Comparison of ENCODE assay signal across 21 cellular contexts in genomic region chr6:147418523-147418922, GRCh38.
DNase-seq lines count a peak whose midpoint lies in the region; ATAC-seq and TF ChIP-seq lines count a peak whose summit lies in the region.
"Had no signal": no experiment of that assay in that cellular context is flagged by ENCODE, and none has a peak within 500 bp of the region (broad histone marks: within the 10 kb centered on the region; RNA-seq: fewer than 3 reads in every experiment).

No MANE protein-coding gene starts in this region.

- intact Hi-C loops in tibial artery (cut with DNase I; ENCODE audit: low total_unique reads) = no loop called here

- no peak overlapping the region for H3K4me3 Mint-ChIP-seq in activated CD4-positive, alpha-beta T cell treated with anti-CD3 and anti-CD28 coated beads, Interleukin-2, amount 10 ng/mL, durations not matched to agents 7 days and 5 days
- H3K4me3 Mint-ChIP-seq: activated T-helper 17 cell treated with anti-CD3 and anti-CD28 coated beads, Interleukin-2, amount 50 U/mL, for 72 hours; nephron progenitor cell had no signal

- CTCF ChIA-PET in activated CD4-positive, alpha-beta T cell treated with anti-CD3 and anti-CD28 coated beads, Interleukin-2, amount 10 ng/mL, durations not matched to agents 7 days and 5 days (lab: Charles Lee) = interaction anchor here (1.3 kb wide), 1 partner anchor 12 kb away, joined by 3 read pairs; no protein-coding TSS in a partner anchor

- no peak overlapping the region for H3K27ac Mint-ChIP-seq in activated CD4-positive, alpha-beta T cell treated with anti-CD3 and anti-CD28 coated beads, Interleukin-2, amount 10 ng/mL, durations not matched to agents 7 days and 5 days
- H3K27ac Mint-ChIP-seq: activated T-helper 17 cell treated with anti-CD3 and anti-CD28 coated beads, Interleukin-2, amount 50 U/mL, for 72 hours; nephron progenitor cell; progenitor cell of endocrine pancreas had no signal

- no peaks in the 10 kb centered on the region for H3K4me1 ChIP-seq in tibial artery
- H3K4me1 ChIP-seq: A549, stomach had no signal

- TF ChIP-seq CTCF in tibial artery (IDR thresholded peaks at IDR 0.05) (no peak), brain microvascular endothelial cell (IDR thresholded peaks at IDR 0.05; ENCODE audit: low read depth, low read length, missing control alignments) (no peak)

- H3K9me3 Mint-ChIP-seq in activated CD4-positive, alpha-beta T cell treated with anti-CD3 and anti-CD28 coated beads, Interleukin-2, amount 10 ng/mL, durations not matched to agents 7 days and 5 days = peaks cover 2% of the 10 kb centered on the region
- H3K9me3 Mint-ChIP-seq: activated T-helper 17 cell treated with anti-CD3 and anti-CD28 coated beads, Interleukin-2, amount 50 U/mL, for 72 hours had no signal

- in situ Hi-C loops in brain microvascular endothelial cell (cut with HindIII; ENCODE audit: low pct_ligation_motif_present, low sequenced_read_pairs) = no loop called here

- H3K4me3 ChIP-seq in tibial artery = no peak overlapping the region
- H3K4me3 ChIP-seq in brain microvascular endothelial cell (ENCODE audit: low read depth, low read length) = no peak overlapping the region
- H3K4me3 ChIP-seq: A549; BLaER1 treated with 17β-estradiol and CSF1 and Interleukin-3, amounts not matched to agents 10 nM and 100 nM; skin epidermis; stomach had no signal

- ATAC-seq in GM18519 (IDR thresholded peaks at IDR 0.05; ENCODE audit: low FRiP score, unreplicated experiment) (peak; percentile 73), GM21619 (IDR thresholded peaks at IDR 0.05; ENCODE audit: unreplicated experiment) (peak; percentile 59), HG03139 (IDR thresholded peaks at IDR 0.05; ENCODE audit: unreplicated experiment) (peak; percentile 52), esophagus mucosa (peak; percentile 54)
- ATAC-seq: A549; activated T-helper 17 cell treated with anti-CD3 and anti-CD28 coated beads, Interleukin-2, amount 50 U/mL, for 72 hours; left cardiac atrium had no signal

- no peaks in the 10 kb centered on the region for H3K4me1 Mint-ChIP-seq in activated CD4-positive, alpha-beta T cell treated with anti-CD3 and anti-CD28 coated beads, Interleukin-2, amount 10 ng/mL, durations not matched to agents 7 days and 5 days
- H3K4me1 Mint-ChIP-seq: activated T-helper 17 cell treated with anti-CD3 and anti-CD28 coated beads, Interleukin-2, amount 50 U/mL, for 72 hours had no signal

- no peak for DNase-seq in tibial artery
- DNase-seq in activated CD4-positive, alpha-beta T cell treated with anti-CD3 and anti-CD28 coated beads, Interleukin-2, amount 10 ng/mL, durations not matched to agents 7 days and 5 days = no peak
- DNase-seq in activated CD4-positive, alpha-beta T cell treated with anti-CD3 and anti-CD28 coated beads for 48 hours = no peak
- DNase-seq in brain microvascular endothelial cell = no peak
- DNase-seq: left cardiac atrium; NCI-H1092 treated with DMSO at 0.1 percent for 48 hours; NCI-H2081 treated with DMSO at 0.1 percent for 48 hours; NCI-H510A treated with DMSO at 0.1 percent for 48 hours; nephron progenitor cell; RPMI8226; stimulated activated CD4-positive, alpha-beta T cell treated with anti-CD3 and anti-CD28 coated beads, Interleukin-4, amount 100 ng/mL, for 1 hour; stomach had no signal

- H3K27me3 Mint-ChIP-seq in activated CD4-positive, alpha-beta T cell treated with anti-CD3 and anti-CD28 coated beads, Interleukin-2, amount 10 ng/mL, durations not matched to agents 7 days and 5 days = no peaks in the 10 kb centered on the region
- H3K27me3 Mint-ChIP-seq: activated T-helper 17 cell treated with anti-CD3 and anti-CD28 coated beads, Interleukin-2, amount 50 U/mL, for 72 hours had no signal

- no peaks in the 10 kb centered on the region for H3K9me3 ChIP-seq in tibial artery
- H3K9me3 ChIP-seq: A549, stomach had no signal

- H3K27ac ChIP-seq in tibial artery (no peak overlapping the region), brain microvascular endothelial cell (no peak overlapping the region)
- H3K27ac ChIP-seq: A549; BLaER1 treated with 17β-estradiol and CSF1 and Interleukin-3, amounts not matched to agents 10 nM and 100 nM; skin epidermis; stomach had no signal

- H3K36me3 ChIP-seq in tibial artery = no peaks in the 10 kb centered on the region
- H3K36me3 ChIP-seq in brain microvascular endothelial cell (replicated peaks) = no peaks in the 10 kb centered on the region
- H3K36me3 ChIP-seq: BLaER1 treated with 17β-estradiol and CSF1 and Interleukin-3, amounts not matched to agents 10 nM and 100 nM; stomach had no signal

- H3K36me3 Mint-ChIP-seq in activated CD4-positive, alpha-beta T cell treated with anti-CD3 and anti-CD28 coated beads, Interleukin-2, amount 10 ng/mL, durations not matched to agents 7 days and 5 days (ENCODE audit: low read depth) = no peaks in the 10 kb centered on the region

- H3K27me3 ChIP-seq in tibial artery (no peaks in the 10 kb centered on the region), brain microvascular endothelial cell (replicated peaks) (no peaks in the 10 kb centered on the region)
- H3K27me3 ChIP-seq: BLaER1 treated with 17β-estradiol and CSF1 and Interleukin-3, amounts not matched to agents 10 nM and 100 nM; stomach had no signal

- POLR2A ChIA-PET in activated CD4-positive, alpha-beta T cell treated with anti-CD3 and anti-CD28 coated beads, Interleukin-2, amount 10 ng/mL, durations not matched to agents 7 days and 5 days (lab: Charles Lee) = no interaction called here
